Comparison of ENCODE assay signal across 20 cellular contexts in the genomic region with DNA sequence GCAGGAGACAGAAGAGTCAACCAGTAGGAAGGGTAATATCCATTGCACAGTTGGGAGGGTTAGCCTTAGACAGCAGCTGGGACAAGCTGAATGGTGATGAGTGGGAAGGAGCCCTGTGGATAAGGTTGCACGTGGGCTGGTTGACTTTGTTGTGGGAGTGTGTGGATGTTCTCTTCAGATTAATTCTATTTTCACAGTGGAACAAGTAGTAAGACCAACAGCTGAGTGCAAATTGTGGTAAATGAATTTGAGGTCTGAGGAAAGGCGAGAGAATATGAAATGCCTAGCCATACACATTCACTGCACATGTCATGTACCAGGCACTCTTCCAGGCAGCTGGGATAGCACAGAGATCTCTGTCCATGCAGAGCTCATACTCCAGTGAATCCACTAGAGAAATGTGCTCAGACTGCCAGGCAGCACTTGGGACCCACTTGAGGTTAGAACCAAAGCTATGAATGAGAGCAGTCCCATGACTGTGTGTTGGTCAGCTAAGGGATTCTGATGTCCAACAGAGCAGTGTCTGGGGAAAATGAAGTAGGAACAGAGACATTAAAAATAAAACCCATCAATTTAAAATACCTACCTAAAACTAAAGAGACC. TPM values are rescaled to one million over a fixed set of nuclear protein-coding genes. Genes with fewer than 3 reads are reported as not detected.
A peak's percentile ranks its signal among the peaks of the same experiment; 100 is the strongest.
DNase-seq lines count a peak whose midpoint lies in the region; ATAC-seq, FAIRE-seq and TF ChIP-seq lines count a peak whose summit lies in the region.
"Had no signal": no experiment of that assay in that cellular context is flagged by ENCODE, and none has a peak within 500 bp of the region (broad histone marks: within the 10 kb centered on the region; RNA-seq: fewer than 3 reads in every experiment).

No MANE protein-coding gene starts in this region.

- peaks cover 3% of the 10 kb centered on the region for H3K4me1 Mint-ChIP-seq in osteocyte (ENCODE audit: unreplicated experiment)
- peaks cover 6% of the 10 kb centered on the region; the same call in 1 of the 2 replicates for H3K4me1 Mint-ChIP-seq in HFFc6 (ENCODE audit: low read depth)
- H3K4me1 Mint-ChIP-seq in activated T-helper 1 cell treated with anti-CD3 and anti-CD28 coated beads, Interleukin-12 subunit alpha, Interleukin-12 subunit beta, Interleukin-2, Interleukin-4 antibody, amounts not matched to agents 30 ng/mL and 10 ng/mL and 1 ng/mL, durations not matched to agents 14 hours and 24 hours and 36 hours (ENCODE audit: low read depth) = no peaks in the 10 kb centered on the region
- H3K4me1 Mint-ChIP-seq: CD8-positive, alpha-beta memory T cell had no signal

- no peaks in the 10 kb centered on the region for H3K36me3 ChIP-seq in right atrium auricular region
- H3K36me3 ChIP-seq in left ventricle myocardium inferior = no peaks in the 10 kb centered on the region
- H3K36me3 ChIP-seq: BLaER1 had no signal

- no peak for TF ChIP-seq CTCF in right atrium auricular region (IDR thresholded peaks at IDR 0.05)
- no peak for TF ChIP-seq CTCF in left ventricle myocardium inferior (IDR thresholded peaks at IDR 0.05; ENCODE audit: borderline replicate concordance)
- TF ChIP-seq CTCF in osteocyte (IDR thresholded peaks at IDR 0.05) = no peak
- TF ChIP-seq CTCF in HFFc6 (IDR thresholded peaks at IDR 0.05) = no peak
- TF ChIP-seq CTCF in GM13977 (IDR thresholded peaks at IDR 0.05; ENCODE audit: extremely low read depth, insufficient read depth, missing control alignments) = no peak

- intact Hi-C loops in Right ventricle myocardium inferior (cut with DNase I) (loop anchor here (5.0 kb wide), 1 partner anchor 114 kb away; a partner anchor contains a TSS), left ventricle myocardium inferior (cut with micrococcal nuclease) (no loop called here)
- intact Hi-C loops in activated T-helper 1 cell treated with anti-CD3 and anti-CD28 coated beads, Interleukin-12 subunit alpha, Interleukin-12 subunit beta, Interleukin-2, Interleukin-4 antibody, amounts not matched to agents 30 ng/mL and 10 ng/mL and 1 ng/mL, durations not matched to agents 14 hours and 24 hours and 36 hours (cut with micrococcal nuclease) = no loop called here

- H3K9me3 ChIP-seq in right atrium auricular region (no peaks in the 10 kb centered on the region), left ventricle myocardium inferior (replicated peaks) (no peaks in the 10 kb centered on the region)
- H3K9me3 ChIP-seq: BLaER1, Caco-2 had no signal

- peak; percentile 85 for ATAC-seq in Right ventricle myocardium inferior
- ATAC-seq: HCT116 had no signal

- FAIRE-seq in urothelium cell line (lab: Jason Lieb, UNC) = peak; percentile 58
- FAIRE-seq: GM12892, H54 had no signal

- in situ Hi-C loops in GM13977 (cut with MboI; ENCODE audit: low pct_unique_long_range_greater_than_20kb, low sequenced_read_pairs, unreplicated experiment) = no loop called here

- no peak overlapping the region for H3K4me3 ChIP-seq in right atrium auricular region
- H3K4me3 ChIP-seq in left ventricle myocardium inferior = no peak overlapping the region
- H3K4me3 ChIP-seq: BLaER1, GM23248 had no signal

- H3K4me1 ChIP-seq in right atrium auricular region (peaks cover 0 to 34% of the 10 kb centered on the region in 2 donors), left ventricle myocardium inferior (peaks cover 28% of the 10 kb centered on the region)
- H3K4me1 ChIP-seq: BLaER1, Caco-2 had no signal

- DNase-seq in Right ventricle myocardium inferior (ENCODE audit: missing footprints) = peak; percentile 70
- no peak for DNase-seq in right atrium auricular region (ENCODE audit: low spot score)
- peak; percentile 55 for DNase-seq in left ventricle myocardium inferior
- DNase-seq in osteocyte (ENCODE audit: extremely low spot score, unreplicated experiment) = peak; percentile 38
- no peak for DNase-seq in urothelium cell line (ENCODE audit: low spot score)
- DNase-seq in HFFc6 = no peak
- DNase-seq in activated T-helper 1 cell treated with anti-CD3 and anti-CD28 coated beads, Interleukin-12 subunit alpha, Interleukin-12 subunit beta, Interleukin-2, Interleukin-4 antibody, amounts not matched to agents 30 ng/mL and 10 ng/mL and 1 ng/mL, durations not matched to agents 14 hours and 24 hours and 36 hours (ENCODE audit: low spot score) = no peak
- DNase-seq in GM13977 (ENCODE audit: low spot score) = no peak
- DNase-seq: Caco-2; CD8-positive, alpha-beta memory T cell; DND-41; GDM1; GM23248 had no signal

- H3K27ac Mint-ChIP-seq in osteocyte (ENCODE audit: unreplicated experiment) = no peak overlapping the region
- no peak overlapping the region for H3K27ac Mint-ChIP-seq in HFFc6
- H3K27ac Mint-ChIP-seq in activated T-helper 1 cell treated with anti-CD3 and anti-CD28 coated beads, Interleukin-12 subunit alpha, Interleukin-12 subunit beta, Interleukin-2, Interleukin-4 antibody, amounts not matched to agents 30 ng/mL and 10 ng/mL and 1 ng/mL, durations not matched to agents 14 hours and 24 hours and 36 hours = no peak overlapping the region
- H3K27ac Mint-ChIP-seq: CD8-positive, alpha-beta memory T cell had no signal

- H3K9me3 Mint-ChIP-seq in osteocyte (ENCODE audit: unreplicated experiment) (peaks cover 4% of the 10 kb centered on the region), HFFc6 (no peaks in the 10 kb centered on the region)
- H3K9me3 Mint-ChIP-seq in activated T-helper 1 cell treated with anti-CD3 and anti-CD28 coated beads, Interleukin-12 subunit alpha, Interleukin-12 subunit beta, Interleukin-2, Interleukin-4 antibody, amounts not matched to agents 30 ng/mL and 10 ng/mL and 1 ng/mL, durations not matched to agents 14 hours and 24 hours and 36 hours = no peaks in the 10 kb centered on the region
- H3K9me3 Mint-ChIP-seq: CD8-positive, alpha-beta memory T cell had no signal

- H3K27ac ChIP-seq in right atrium auricular region (peak overlapping the region in 1 of 2 donors; percentile 48), left ventricle myocardium inferior (replicated peaks) (no peak overlapping the region)
- H3K27ac ChIP-seq: 22Rv1, BLaER1, GM23248 had no signal

- no peaks in the 10 kb centered on the region for H3K27me3 ChIP-seq in right atrium auricular region
- H3K27me3 ChIP-seq in left ventricle myocardium inferior (ENCODE audit: low read depth) = no peaks in the 10 kb centered on the region
- H3K27me3 ChIP-seq: BLaER1 had no signal

- H3K36me3 Mint-ChIP-seq in osteocyte (ENCODE audit: unreplicated experiment) = no peaks in the 10 kb centered on the region
- no peaks in the 10 kb centered on the region for H3K36me3 Mint-ChIP-seq in HFFc6 (ENCODE audit: low read depth)
- no peaks in the 10 kb centered on the region for H3K36me3 Mint-ChIP-seq in activated T-helper 1 cell treated with anti-CD3 and anti-CD28 coated beads, Interleukin-12 subunit alpha, Interleukin-12 subunit beta, Interleukin-2, Interleukin-4 antibody, amounts not matched to agents 30 ng/mL and 10 ng/mL and 1 ng/mL, durations not matched to agents 14 hours and 24 hours and 36 hours (ENCODE audit: low read depth)

- no peak overlapping the region for H3K4me3 Mint-ChIP-seq in osteocyte (ENCODE audit: unreplicated experiment)
- no peak overlapping the region for H3K4me3 Mint-ChIP-seq in HFFc6
- no peak overlapping the region for H3K4me3 Mint-ChIP-seq in activated T-helper 1 cell treated with anti-CD3 and anti-CD28 coated beads, Interleukin-12 subunit alpha, Interleukin-12 subunit beta, Interleukin-2, Interleukin-4 antibody, amounts not matched to agents 30 ng/mL and 10 ng/mL and 1 ng/mL, durations not matched to agents 14 hours and 24 hours and 36 hours
- H3K4me3 Mint-ChIP-seq: CD8-positive, alpha-beta memory T cell had no signal

- H3K27me3 Mint-ChIP-seq in osteocyte (ENCODE audit: unreplicated experiment) = peaks cover 4% of the 10 kb centered on the region
- H3K27me3 Mint-ChIP-seq in HFFc6 (ENCODE audit: insufficient read depth) = peaks cover 6% of the 10 kb centered on the region
- H3K27me3 Mint-ChIP-seq in activated T-helper 1 cell treated with anti-CD3 and anti-CD28 coated beads, Interleukin-12 subunit alpha, Interleukin-12 subunit beta, Interleukin-2, Interleukin-4 antibody, amounts not matched to agents 30 ng/mL and 10 ng/mL and 1 ng/mL, durations not matched to agents 14 hours and 24 hours and 36 hours (ENCODE audit: insufficient read depth) = no peaks in the 10 kb centered on the region

RNA-seq across cellular contexts. Expression of a gene that starts 25.2 kb away (rescaled TPM):
- not detected for total RNA-seq in Right ventricle myocardium inferior
- total RNA-seq in right atrium auricular region = not detected
- total RNA-seq in left ventricle myocardium inferior = not detected
- total RNA-seq in osteocyte = not detected in 2 replicates
- not detected for total RNA-seq in HFFc6 (2021; fragmentation: NEBNext Ultra II Directional; extraction: Animal tissue kit (Norgen Biotek cat#: 25700))
- total RNA-seq in activated T-helper 1 cell treated with anti-CD3 and anti-CD28 coated beads, Interleukin-12 subunit alpha, Interleukin-12 subunit beta, Interleukin-2, Interleukin-4 antibody, amounts not matched to agents 30 ng/mL and 10 ng/mL and 1 ng/mL, durations not matched to agents 14 hours and 24 hours and 36 hours = not detected in 2 replicates
- total RNA-seq: A673; CD8-positive, alpha-beta memory T cell; GM23248; HT-29 had no signal

Comparison
In these comparisons a context has a peak if more than half of its experiments do, and no peak if none do; other contexts are left out.
1. DNase-seq: peak in Right ventricle myocardium inferior (single experiment), left ventricle myocardium inferior (single experiment) and osteocyte (single experiment); none in right atrium auricular region (single experiment), urothelium cell line (single experiment), HFFc6 (single experiment), activated T-helper 1 cell treated with anti-CD3 and anti-CD28 coated beads, Interleukin-12 subunit alpha, Interleukin-12 subunit beta, Interleukin-2, Interleukin-4 antibody, amounts not matched to agents 30 ng/mL and 10 ng/mL and 1 ng/mL, durations not matched to agents 14 hours and 24 hours and 36 hours (single experiment) and GM13977 (single experiment).